In the genomic region with DNA sequence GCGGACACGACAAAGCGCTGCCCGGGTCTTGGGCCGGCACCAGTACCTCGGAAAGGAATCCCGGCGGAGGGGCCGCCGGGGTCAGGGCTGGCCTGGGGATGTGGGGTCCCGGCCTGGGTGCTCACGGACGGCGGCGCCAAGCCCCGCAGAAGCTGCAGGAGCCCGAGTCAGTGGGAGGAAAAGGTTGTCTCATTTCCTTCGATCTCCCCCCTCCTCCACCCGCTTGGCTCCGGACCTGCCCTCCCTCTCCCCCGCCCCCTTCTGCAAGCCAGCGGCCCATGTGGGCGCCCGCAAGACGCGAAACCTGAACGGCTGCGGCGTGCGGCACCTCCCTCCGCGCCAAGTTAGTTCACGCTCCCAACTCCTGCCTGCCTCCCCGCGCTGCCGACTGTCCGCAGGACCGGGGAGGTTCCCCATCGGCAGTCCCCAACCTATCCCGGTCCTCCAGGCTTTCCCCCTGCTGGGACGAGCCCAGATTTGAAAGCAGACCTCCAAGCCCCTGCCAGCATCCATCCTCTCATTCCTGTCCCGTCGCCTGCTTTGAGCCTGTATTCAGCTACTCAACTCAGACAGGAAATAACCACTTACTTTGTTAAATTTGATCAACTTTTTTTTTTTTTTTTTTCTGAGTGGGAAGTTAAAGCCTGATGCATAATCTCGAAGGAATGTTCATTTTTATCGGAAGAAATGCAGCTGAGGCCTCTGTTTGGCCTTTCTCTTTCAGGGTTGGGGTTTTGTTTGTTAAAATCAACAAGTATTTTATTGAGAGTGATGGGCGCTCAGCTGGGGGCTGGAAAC, we compare ENCODE assay signal across 8 cellular contexts. TPM values are rescaled to one million over a fixed set of nuclear protein-coding genes. Genes with fewer than 3 reads are reported as not detected.
DNase-seq lines count a peak whose midpoint lies in the region; ATAC-seq and TF ChIP-seq lines count a peak whose summit lies in the region.

A gene with protein sequence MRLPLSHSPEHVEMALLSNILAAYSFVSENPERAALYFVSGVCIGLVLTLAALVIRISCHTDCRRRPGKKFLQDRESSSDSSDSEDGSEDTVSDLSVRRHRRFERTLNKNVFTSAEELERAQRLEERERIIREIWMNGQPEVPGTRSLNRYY (minus strand): TSS at position 172 of the 798 bp plus-strand sequence. CDS start 42,799 bp downstream, outside the sequence.

- H3K4me3 Mint-ChIP-seq in T-helper 17 cell, result peak within 1 kb of the TSS; percentile 87

- H4K20me1 ChIP-seq in Karpas-422 (ENCODE audit: insufficient read depth, low read depth, low read length), result no peaks in the 10 kb centered on the region

- H3K4me1 ChIP-seq in ES-I3 (ENCODE audit: insufficient read depth, low read length) (peaks cover 5% of the 10 kb centered on the region; the same call in 1 of the 2 replicates), muscle layer of duodenum (ENCODE audit: control insufficient read depth in 1 of 2, insufficient read depth in 2 of 2, low read length in 2 of 2) (peaks cover 0 to 13% of the 10 kb centered on the region in 2 donors), Karpas-422 (ENCODE audit: low read length) (no peaks in the 10 kb centered on the region)

- no peaks in the 10 kb centered on the region for H3K79me2 ChIP-seq in Karpas-422 (ENCODE audit: low read length)

- H3K9me3 ChIP-seq in ES-I3 (ENCODE audit: control insufficient read depth, insufficient read depth, low read length) (no peaks in the 10 kb centered on the region), T-helper 17 cell (ENCODE audit: control insufficient read depth, low read length, poor library complexity, severe bottlenecking) (no peaks in the 10 kb centered on the region), muscle layer of duodenum (ENCODE audit: control insufficient read depth in 1 of 2, low read length in 2 of 2) (no peaks in the 10 kb centered on the region), Karpas-422 (ENCODE audit: low read length) (no peaks in the 10 kb centered on the region)

- H3K4me2 ChIP-seq in Karpas-422 (ENCODE audit: low read depth, low read length, poor library complexity, severe bottlenecking), result no peak within 1 kb of the TSS

- no peak for TF ChIP-seq CTCF in epithelial cell of proximal tubule (conservative IDR thresholded peaks at IDR 0.05; ENCODE audit: low read depth, low read length)

- H3K27me3 Mint-ChIP-seq in T-helper 17 cell, result peaks cover 78% of the 10 kb centered on the region

- H3K36me3 ChIP-seq in ES-I3 (ENCODE audit: insufficient read depth, low read length), result no peaks in the 10 kb centered on the region
- H3K36me3 ChIP-seq in muscle layer of duodenum (ENCODE audit: control insufficient read depth in 1 of 2, insufficient read depth in 2 of 2, low read length in 2 of 2), result no peaks in the 10 kb centered on the region
- no peaks in the 10 kb centered on the region for H3K36me3 ChIP-seq in Karpas-422 (ENCODE audit: insufficient read depth, low read length)

- no peak within 1 kb of the TSS for H2AFZ ChIP-seq in Karpas-422 (ENCODE audit: low read length)

- DNase-seq in T-helper 17 cell (no peak), epithelial cell of proximal tubule (ENCODE audit: low read depth) (no peak), Karpas-422 (no peak), superior temporal gyrus (ENCODE audit: extremely low spot score) (no peak), GDM1 (lab: John Stamatoyannopoulos, UW) (no peak)

- H3K27ac ChIP-seq in muscle layer of duodenum (ENCODE audit: low read length) (no peak within 1 kb of the TSS), Karpas-422 (ENCODE audit: low read length) (no peak within 1 kb of the TSS)

- no peak within 1 kb of the TSS for H3K27ac Mint-ChIP-seq in T-helper 17 cell

- H3K27me3 ChIP-seq in muscle layer of duodenum (ENCODE audit: low read depth, low read length) (no peaks in the 10 kb centered on the region), Karpas-422 (ENCODE audit: low read length) (no peaks in the 10 kb centered on the region)

- H3K36me3 Mint-ChIP-seq in T-helper 17 cell (ENCODE audit: low read depth), result peaks cover 7% of the 10 kb centered on the region

- H3K9ac ChIP-seq in ES-I3 (ENCODE audit: low read depth, low read length) (peak within 1 kb of the TSS; percentile 81), Karpas-422 (ENCODE audit: low read length) (no peak within 1 kb of the TSS)

- H3K4me3 ChIP-seq in epithelial cell of proximal tubule (ENCODE audit: low read depth, low read length) (peak within 1 kb of the TSS; percentile 76), muscle layer of duodenum (ENCODE audit: low read depth in 1 of 2, low read length in 2 of 2) (peak within 1 kb of the TSS; percentile 57 to 67), Karpas-422 (ENCODE audit: low read length) (no peak within 1 kb of the TSS)

- no peaks in the 10 kb centered on the region for H3K9me2 ChIP-seq in Karpas-422 (replicated peaks; ENCODE audit: insufficient read depth, low read length)

- ATAC-seq in HG02759 (IDR thresholded peaks at IDR 0.05; ENCODE audit: unreplicated experiment) (peak; percentile 46), T-helper 17 cell (no peak)

- H3K4me1 Mint-ChIP-seq in T-helper 17 cell, result peaks cover 13% of the 10 kb centered on the region

RNA-seq across cellular contexts. Expression of the gene that starts here (rescaled TPM):
- total RNA-seq in T-helper 17 cell (not detected), epithelial cell of proximal tubule (53.7 and 67.0 TPM in 2 replicates)
- total RNA-seq in Karpas-422 (2014; rRNA removed; shearing (Covaris generic); ENCODE audit: low replicate concordance), result not detected in 2 replicates

Comparison
In these comparisons a context has a peak if more than half of its experiments do, and no peak if none do; other contexts are left out.
1. RNA of the gene that starts here (total RNA-seq): 53.7 to 67.0 TPM in epithelial cell of proximal tubule; not detected in T-helper 17 cell and not detected in Karpas-422; every median in the first group is over 10 times any median in the second.